20 cellular contexts compared by ENCODE assay signal in the genomic region with DNA sequence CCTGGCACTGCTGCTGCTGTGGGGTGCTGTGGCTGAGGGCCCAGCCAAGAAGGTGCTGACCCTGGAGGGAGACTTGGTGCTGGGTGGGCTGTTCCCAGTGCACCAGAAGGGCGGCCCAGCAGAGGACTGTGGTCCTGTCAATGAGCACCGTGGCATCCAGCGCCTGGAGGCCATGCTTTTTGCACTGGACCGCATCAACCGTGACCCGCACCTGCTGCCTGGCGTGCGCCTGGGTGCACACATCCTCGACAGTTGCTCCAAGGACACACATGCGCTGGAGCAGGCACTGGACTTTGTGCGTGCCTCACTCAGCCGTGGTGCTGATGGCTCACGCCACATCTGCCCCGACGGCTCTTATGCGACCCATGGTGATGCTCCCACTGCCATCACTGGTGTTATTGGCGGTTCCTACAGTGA. TPM values are rescaled to one million over a fixed set of nuclear protein-coding genes. Genes with fewer than 3 reads are reported as not detected.
DNase-seq lines count a peak whose midpoint lies in the region; ATAC-seq and TF ChIP-seq lines count a peak whose summit lies in the region.
"Had no signal": no experiment of that assay in that cellular context is flagged by ENCODE, and none has a peak within 500 bp of the region (broad histone marks: within the 10 kb centered on the region; RNA-seq: fewer than 3 reads in every experiment).

No MANE protein-coding gene starts in this region.

- TF ChIP-seq CTCF in dorsolateral prefrontal cortex (IDR thresholded peaks at IDR 0.05 in 54 of 56, conservative IDR thresholded peaks at IDR 0.05 in 2 of 56; ENCODE audit: low read depth in 1 of 56, partially characterized antibody in 56 of 56) (no peak), osteocyte (IDR thresholded peaks at IDR 0.05) (no peak)

- POLR2A ChIA-PET in activated CD4-positive, alpha-beta T cell treated with anti-CD3 and anti-CD28 coated beads for 36 hours (lab: Charles Lee): interaction anchor here (1.0 kb wide), 1 partner anchor 23 kb away, joined by 5 read pairs; no protein-coding TSS in a partner anchor

- peaks cover 10% of the 10 kb centered on the region for H3K4me1 Mint-ChIP-seq in activated CD4-positive, alpha-beta T cell treated with anti-CD3 and anti-CD28 coated beads, Interleukin-2, amount 10 ng/mL, durations not matched to agents 24 days and 14 days
- H3K4me1 Mint-ChIP-seq in activated CD4-positive, alpha-beta T cell treated with anti-CD3 and anti-CD28 coated beads for 36 hours: peaks cover 16% of the 10 kb centered on the region
- peaks cover 4% of the 10 kb centered on the region for H3K4me1 Mint-ChIP-seq in osteocyte (ENCODE audit: unreplicated experiment)

- no peaks in the 10 kb centered on the region for H3K27me3 ChIP-seq in dorsolateral prefrontal cortex
- H3K27me3 ChIP-seq: heart left ventricle had no signal

- peaks cover 14% of the 10 kb centered on the region for H3K36me3 Mint-ChIP-seq in activated CD4-positive, alpha-beta T cell treated with anti-CD3 and anti-CD28 coated beads, Interleukin-2, amount 10 ng/mL, durations not matched to agents 24 days and 14 days (ENCODE audit: low read depth)
- peaks cover 2% of the 10 kb centered on the region for H3K36me3 Mint-ChIP-seq in activated CD4-positive, alpha-beta T cell treated with anti-CD3 and anti-CD28 coated beads for 36 hours (ENCODE audit: low read depth)
- peaks cover 7% of the 10 kb centered on the region for H3K36me3 Mint-ChIP-seq in osteocyte (ENCODE audit: unreplicated experiment)

- no peak for DNase-seq in activated CD4-positive, alpha-beta T cell treated with anti-CD3 and anti-CD28 coated beads, Interleukin-2, amount 10 ng/mL, durations not matched to agents 24 days and 14 days
- no peak for DNase-seq in activated CD4-positive, alpha-beta T cell treated with anti-CD3 and anti-CD28 coated beads for 36 hours
- DNase-seq in D341Med (ENCODE audit: low spot score): peak; percentile 25
- DNase-seq in dorsolateral prefrontal cortex: peak in 6 of 10 donors; percentile 4 to 43 (median 32)
- peak; percentile 80 for DNase-seq in osteocyte (ENCODE audit: extremely low spot score, unreplicated experiment)
- DNase-seq in EL: no peak
- no peak for DNase-seq in Kasumi-1 (lab: John Stamatoyannopoulos, UW)
- DNase-seq in SHP77 treated with DMSO at 0.1 percent for 48 hours (lab: John Stamatoyannopoulos, UW): no peak
- DNase-seq: activated CD4-positive, alpha-beta T cell treated with anti-CD3 and anti-CD28 coated beads for 4 hours; mesendoderm; NCI-H1694; NCI-H2227 treated with DMSO at 0.1 percent for 48 hours; nucleus accumbens; stimulated activated CD4-positive, alpha-beta T cell treated with anti-CD3 and anti-CD28 coated beads, Interleukin-4, amount 100 ng/mL, for 4 hours; T-helper 2 cell; trophoblast cell had no signal

- ATAC-seq in activated CD4-positive, alpha-beta T cell treated with anti-CD3 and anti-CD28 coated beads for 36 hours: no peak
- ATAC-seq: A549, heart left ventricle had no signal

- peak overlapping the region; percentile 25 for H3K27ac Mint-ChIP-seq in activated CD4-positive, alpha-beta T cell treated with anti-CD3 and anti-CD28 coated beads, Interleukin-2, amount 10 ng/mL, durations not matched to agents 24 days and 14 days
- no peak overlapping the region for H3K27ac Mint-ChIP-seq in activated CD4-positive, alpha-beta T cell treated with anti-CD3 and anti-CD28 coated beads for 36 hours
- no peak overlapping the region for H3K27ac Mint-ChIP-seq in osteocyte (ENCODE audit: unreplicated experiment)

- H3K27me3 Mint-ChIP-seq in activated CD4-positive, alpha-beta T cell treated with anti-CD3 and anti-CD28 coated beads, Interleukin-2, amount 10 ng/mL, durations not matched to agents 24 days and 14 days: peaks cover 11% of the 10 kb centered on the region
- H3K27me3 Mint-ChIP-seq in activated CD4-positive, alpha-beta T cell treated with anti-CD3 and anti-CD28 coated beads for 36 hours: no peaks in the 10 kb centered on the region
- H3K27me3 Mint-ChIP-seq in osteocyte (ENCODE audit: unreplicated experiment): peaks cover 9% of the 10 kb centered on the region

- no peak overlapping the region for H3K4me3 Mint-ChIP-seq in activated CD4-positive, alpha-beta T cell treated with anti-CD3 and anti-CD28 coated beads, Interleukin-2, amount 10 ng/mL, durations not matched to agents 24 days and 14 days
- no peak overlapping the region for H3K4me3 Mint-ChIP-seq in activated CD4-positive, alpha-beta T cell treated with anti-CD3 and anti-CD28 coated beads for 36 hours
- peak overlapping the region; percentile 26 for H3K4me3 Mint-ChIP-seq in osteocyte (ENCODE audit: unreplicated experiment)

- intact Hi-C loops in activated CD4-positive, alpha-beta T cell treated with anti-CD3 and anti-CD28 coated beads, Interleukin-2, amount 10 ng/mL, durations not matched to agents 24 days and 14 days (cut with micrococcal nuclease): no loop called here
- intact Hi-C loops in activated CD4-positive, alpha-beta T cell treated with anti-CD3 and anti-CD28 coated beads for 36 hours (cut with DNase I, micrococcal nuclease): no loop called here
- intact Hi-C loops in dorsolateral prefrontal cortex (cut with DNase I): no loop called here

- peak overlapping the region in 23 of 59 donors; percentile 1 to 71 (median 37) for H3K27ac ChIP-seq in dorsolateral prefrontal cortex
- H3K27ac ChIP-seq: A549, heart left ventricle, RWPE1 had no signal

- H3K9me3 Mint-ChIP-seq in activated CD4-positive, alpha-beta T cell treated with anti-CD3 and anti-CD28 coated beads, Interleukin-2, amount 10 ng/mL, durations not matched to agents 24 days and 14 days: no peaks in the 10 kb centered on the region
- H3K9me3 Mint-ChIP-seq in activated CD4-positive, alpha-beta T cell treated with anti-CD3 and anti-CD28 coated beads for 36 hours (ENCODE audit: low read depth): no peaks in the 10 kb centered on the region
- no peaks in the 10 kb centered on the region for H3K9me3 Mint-ChIP-seq in osteocyte (ENCODE audit: unreplicated experiment)

- H3K4me3 ChIP-seq in dorsolateral prefrontal cortex: peak overlapping the region in 11 of 59 donors; percentile 8 to 67 (median 52)
- H3K4me3 ChIP-seq: A549, HAP-1, heart left ventricle had no signal

- CTCF ChIA-PET in activated CD4-positive, alpha-beta T cell treated with anti-CD3 and anti-CD28 coated beads for 36 hours (lab: Charles Lee): no interaction called here

RNA-seq across cellular contexts. Expression of gene GRM2, which starts 2.1 kb away (rescaled TPM):
- total RNA-seq in activated CD4-positive, alpha-beta T cell treated with anti-CD3 and anti-CD28 coated beads, Interleukin-2, amount 10 ng/mL, durations not matched to agents 24 days and 14 days: 0.24 and 0.86 TPM in 2 replicates
- under 1 TPM; 0.27 to 0.47 TPM for total RNA-seq in activated CD4-positive, alpha-beta T cell treated with anti-CD3 and anti-CD28 coated beads for 36 hours
- 10 to 100 TPM in 119 of 120 experiments, 1 to 10 TPM in 1; 8.1 to 42.6 (median 23.1) TPM for total RNA-seq in dorsolateral prefrontal cortex
- total RNA-seq in osteocyte: 0.10 and 0.32 TPM in 2 replicates

RNA-seq across cellular contexts. Expression of gene TEX264, which starts 38.0 kb away (rescaled TPM):
- total RNA-seq in activated CD4-positive, alpha-beta T cell treated with anti-CD3 and anti-CD28 coated beads, Interleukin-2, amount 10 ng/mL, durations not matched to agents 24 days and 14 days: 45.6 and 47.0 TPM in 2 replicates
- total RNA-seq in activated CD4-positive, alpha-beta T cell treated with anti-CD3 and anti-CD28 coated beads for 36 hours: 10 to 100 TPM; 35.3 to 37.4 TPM
- total RNA-seq in dorsolateral prefrontal cortex (10 to 100 TPM; 26.0 to 48.6 (median 36.4) TPM), osteocyte (63.0 and 65.2 TPM in 2 replicates)

Comparison
In these comparisons a context has a peak if more than half of its experiments do, and no peak if none do; other contexts are left out.
1. DNase-seq: peak in D341Med (single experiment), dorsolateral prefrontal cortex (6 of 10) and osteocyte (single experiment); none in activated CD4-positive, alpha-beta T cell treated with anti-CD3 and anti-CD28 coated beads, Interleukin-2, amount 10 ng/mL, durations not matched to agents 24 days and 14 days (single experiment), activated CD4-positive, alpha-beta T cell treated with anti-CD3 and anti-CD28 coated beads for 36 hours (single experiment), EL (single experiment), Kasumi-1 (0 of 2) and SHP77 treated with DMSO at 0.1 percent for 48 hours (single experiment).